24 cellular contexts compared by ENCODE assay signal in the genomic region with DNA sequence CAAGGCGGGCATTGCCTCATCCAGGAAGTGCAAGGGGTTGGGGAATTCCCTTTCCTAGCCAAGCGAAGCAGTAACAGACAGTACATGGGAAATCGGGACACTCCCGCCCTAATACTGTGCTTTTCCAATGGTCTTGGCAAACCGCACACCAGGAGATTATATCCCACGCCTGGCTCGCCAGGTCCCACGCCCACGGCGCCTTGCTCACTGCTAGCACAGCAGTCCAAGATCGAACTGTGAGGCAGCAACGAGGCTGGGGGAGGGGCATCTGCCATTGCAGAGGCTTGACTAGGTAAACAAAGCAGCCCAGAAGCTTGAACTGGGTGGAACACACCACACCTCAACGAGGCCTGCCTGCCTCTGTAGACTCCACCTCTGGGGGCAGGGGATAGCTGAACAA.
"Had no signal": no experiment of that assay in that cellular context is flagged by ENCODE, and none has a peak within 500 bp of the region (broad histone marks: within the 10 kb centered on the region; RNA-seq: fewer than 3 reads in every experiment).

No MANE protein-coding gene starts in this region.

- FAIRE-seq: HTR-8/SVneo, RCC 7860 had no signal

- DNase-seq: KBM-7, MG63, NCI-H1092, NCI-H1105 treated with DMSO at 0.1 percent for 48 hours, NCI-H1417 treated with DMSO at 0.1 percent for 48 hours, NCI-H146, NCI-H1694 treated with DMSO at 0.1 percent for 48 hours, NCI-H1930, NCI-H2081, NCI-H2107, NCI-H2227 treated with DMSO at 0.1 percent for 48 hours, NCI-H446, NCI-H510A, NCI-H524 treated with DMSO at 0.1 percent for 48 hours, NCI-H69, NCI-H774, Right ventricle myocardium superior, RPMI8226, SJCRH30, T-helper 1 cell had no signal

- H3K9me3 ChIP-seq: MG63 had no signal

- H3K4me3 ChIP-seq: MG63, SJCRH30 had no signal

- ATAC-seq: SK-N-SH treated with all-trans-retinoic acid at 6 μM for 48 hours had no signal

- H3K27me3 ChIP-seq: MG63, SJCRH30 had no signal

- H3K27ac ChIP-seq: HL-60, SJCRH30 had no signal

- H3K36me3 ChIP-seq: MG63, SJCRH30 had no signal

- H3K4me1 ChIP-seq: SJCRH30 had no signal
